Comparison of ENCODE assay signal across 16 cellular contexts in the genomic region with DNA sequence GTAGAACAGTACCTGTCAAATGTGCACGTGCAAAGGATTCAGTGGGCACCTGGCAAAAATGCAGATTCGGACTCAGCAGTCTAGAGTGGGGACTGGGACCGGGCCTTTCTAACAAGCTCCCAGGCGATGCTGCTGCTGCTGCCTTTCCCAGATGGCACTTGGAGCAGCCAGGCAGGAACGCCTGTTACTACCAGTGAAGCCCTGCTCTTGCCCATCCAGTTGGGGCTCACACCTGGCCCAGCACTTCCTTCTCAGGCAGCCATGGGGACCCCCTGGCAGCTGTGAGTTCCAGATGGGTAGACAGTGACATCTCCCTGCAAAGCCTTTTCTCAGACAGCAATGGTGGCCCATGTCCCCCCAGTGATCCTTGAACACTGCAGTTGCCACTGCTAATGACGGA. TPM values are rescaled to one million over a fixed set of nuclear protein-coding genes. Genes with fewer than 3 reads are reported as not detected.
DNase-seq lines count a peak whose midpoint lies in the region; ATAC-seq and TF ChIP-seq lines count a peak whose summit lies in the region.
"Had no signal": no experiment of that assay in that cellular context is flagged by ENCODE, and none has a peak within 500 bp of the region (broad histone marks: within the 10 kb centered on the region; RNA-seq: fewer than 3 reads in every experiment).

No MANE protein-coding gene starts in this region.

- no peak for DNase-seq in activated CD8-positive, alpha-beta memory T cell treated with anti-CD3 and anti-CD28 coated beads, Interleukin-2, amount 10 ng/mL, durations not matched to agents 7 days and 5 days
- no peak for DNase-seq in activated CD8-positive, alpha-beta memory T cell treated with anti-CD3 and anti-CD28 coated beads for 24 hours
- no peak for DNase-seq in NT2/D1 (ENCODE audit: low read depth, low spot score)
- DNase-seq in activated naive CD8-positive, alpha-beta T cell treated with anti-CD3 and anti-CD28 coated beads, Interleukin-2, amount 10 ng/mL, durations not matched to agents 7 days and 5 days, result no peak
- peak; percentile 73 for DNase-seq in spleen
- DNase-seq in GOT3 (lab: John Stamatoyannopoulos, UW), result no peak
- DNase-seq in erythroblast (lab: John Stamatoyannopoulos, UW), result no peak
- DNase-seq: activated CD4-positive, CD25-positive, alpha-beta regulatory T cell; activated T-cell treated with anti-CD3 and anti-CD28 coated beads, Interleukin-2, amount 50 U/mL, for 1 hour; body of pancreas; NCI-H2107; NCI-H69 had no signal

- POLR2A ChIA-PET in activated naive CD8-positive, alpha-beta T cell treated with anti-CD3 and anti-CD28 coated beads, Interleukin-2, amount 10 ng/mL, durations not matched to agents 7 days and 5 days (lab: Charles Lee), result interaction anchor here (0.7 to 16.5 kb wide), 12 partner anchors 20 to 226 kb away, joined by 3 to 275 read pairs (median 8); partner anchors contain the start of gene KDM8

- H3K4me3 Mint-ChIP-seq in activated CD8-positive, alpha-beta memory T cell treated with anti-CD3 and anti-CD28 coated beads, Interleukin-2, amount 10 ng/mL, durations not matched to agents 7 days and 5 days, result no peak overlapping the region
- H3K4me3 Mint-ChIP-seq in activated naive CD8-positive, alpha-beta T cell treated with anti-CD3 and anti-CD28 coated beads, Interleukin-2, amount 10 ng/mL, durations not matched to agents 7 days and 5 days, result peak overlapping the region; percentile 76

- no peak for TF ChIP-seq POLR2A in spleen (IDR thresholded peaks at IDR 0.05)
- TF ChIP-seq POLR2A in erythroblast (IDR thresholded peaks at IDR 0.05; ENCODE audit: low read length), result no peak

- peaks cover 90% of the 10 kb centered on the region for H3K4me1 Mint-ChIP-seq in activated CD8-positive, alpha-beta memory T cell treated with anti-CD3 and anti-CD28 coated beads, Interleukin-2, amount 10 ng/mL, durations not matched to agents 7 days and 5 days
- peaks cover 81% of the 10 kb centered on the region for H3K4me1 Mint-ChIP-seq in activated naive CD8-positive, alpha-beta T cell treated with anti-CD3 and anti-CD28 coated beads, Interleukin-2, amount 10 ng/mL, durations not matched to agents 7 days and 5 days

- no peaks in the 10 kb centered on the region for H3K27me3 ChIP-seq in NT2/D1 (ENCODE audit: insufficient read depth, insufficient read length)
- no peaks in the 10 kb centered on the region for H3K27me3 ChIP-seq in spleen (replicated peaks in 1 of 7)
- H3K27me3 ChIP-seq: body of pancreas, dorsolateral prefrontal cortex, heart left ventricle had no signal

- peak overlapping the region; percentile 18 for H3K9ac ChIP-seq in NT2/D1 (ENCODE audit: insufficient read length, low read depth)

- no peaks in the 10 kb centered on the region for H3K9me3 Mint-ChIP-seq in activated CD8-positive, alpha-beta memory T cell treated with anti-CD3 and anti-CD28 coated beads, Interleukin-2, amount 10 ng/mL, durations not matched to agents 7 days and 5 days (ENCODE audit: low read depth)
- H3K9me3 Mint-ChIP-seq in activated naive CD8-positive, alpha-beta T cell treated with anti-CD3 and anti-CD28 coated beads, Interleukin-2, amount 10 ng/mL, durations not matched to agents 7 days and 5 days, result no peaks in the 10 kb centered on the region

- H3K27ac Mint-ChIP-seq in activated CD8-positive, alpha-beta memory T cell treated with anti-CD3 and anti-CD28 coated beads, Interleukin-2, amount 10 ng/mL, durations not matched to agents 7 days and 5 days, result peak overlapping the region; percentile 94
- peak overlapping the region; percentile 100 for H3K27ac Mint-ChIP-seq in activated naive CD8-positive, alpha-beta T cell treated with anti-CD3 and anti-CD28 coated beads, Interleukin-2, amount 10 ng/mL, durations not matched to agents 7 days and 5 days

- H3K4me1 ChIP-seq in NT2/D1 (ENCODE audit: insufficient read depth, insufficient read length) (peaks cover 11% of the 10 kb centered on the region), spleen (peaks cover 76 to 100% (median 99%) of the 10 kb centered on the region in 6 donors)

- peak overlapping the region in 6 of 8 donors; percentile 60 to 94 (median 90) for H3K27ac ChIP-seq in spleen
- H3K27ac ChIP-seq: body of pancreas had no signal

- no peaks in the 10 kb centered on the region for H3K27me3 Mint-ChIP-seq in activated CD8-positive, alpha-beta memory T cell treated with anti-CD3 and anti-CD28 coated beads, Interleukin-2, amount 10 ng/mL, durations not matched to agents 7 days and 5 days
- H3K27me3 Mint-ChIP-seq in activated naive CD8-positive, alpha-beta T cell treated with anti-CD3 and anti-CD28 coated beads, Interleukin-2, amount 10 ng/mL, durations not matched to agents 7 days and 5 days, result no peaks in the 10 kb centered on the region

- intact Hi-C loops in spleen (cut with DNase I; ENCODE audit: low total_unique reads), result loop anchor here (2.0 to 10.0 kb wide), 3 partner anchors 59 to 221 kb away; no protein-coding TSS in a partner anchor

- ATAC-seq in activated CD8-positive, alpha-beta memory T cell treated with anti-CD3 and anti-CD28 coated beads, Interleukin-2, amount 10 ng/mL, durations not matched to agents 7 days and 5 days, result no peak
- ATAC-seq in activated naive CD8-positive, alpha-beta T cell treated with anti-CD3 and anti-CD28 coated beads, Interleukin-2, amount 10 ng/mL, durations not matched to agents 7 days and 5 days (ENCODE audit: low read depth), result no peak
- ATAC-seq in GM18907 (IDR thresholded peaks at IDR 0.05; ENCODE audit: unreplicated experiment), result no peak
- ATAC-seq: body of pancreas, heart left ventricle, Panc1 had no signal

- CTCF ChIA-PET in activated CD8-positive, alpha-beta memory T cell treated with anti-CD3 and anti-CD28 coated beads, Interleukin-2, amount 10 ng/mL, durations not matched to agents 7 days and 5 days (lab: Charles Lee), result interaction anchor here (0.7 to 8.1 kb wide), 27 partner anchors 9 to 225 kb away, joined by 3 to 116 read pairs (median 9); partner anchors contain the start of gene KDM8

- WGBS in spleen, 5 donors, result 90 to 96% (median 92%) methylated on average over 6 of the region's 6 CpGs

- H3K36me3 ChIP-seq in NT2/D1 (ENCODE audit: insufficient read depth, insufficient read length, low read length), result peaks cover 54% of the 10 kb centered on the region
- H3K36me3 ChIP-seq in spleen, result peaks cover 0 to 47% (median 10%) of the 10 kb centered on the region in 6 donors

- no peak for TF ChIP-seq CTCF in spleen (IDR thresholded peaks at IDR 0.05 in 8 of 11, conservative IDR thresholded peaks at IDR 0.05 in 3 of 11)

- H3K9me3 ChIP-seq in NT2/D1 (ENCODE audit: insufficient read depth, low read length) (no peaks in the 10 kb centered on the region), spleen (no peaks in the 10 kb centered on the region)
- H3K9me3 ChIP-seq: body of pancreas, heart left ventricle had no signal

- peaks cover 28% of the 10 kb centered on the region for H3K36me3 Mint-ChIP-seq in activated CD8-positive, alpha-beta memory T cell treated with anti-CD3 and anti-CD28 coated beads, Interleukin-2, amount 10 ng/mL, durations not matched to agents 7 days and 5 days
- peaks cover 19% of the 10 kb centered on the region for H3K36me3 Mint-ChIP-seq in activated naive CD8-positive, alpha-beta T cell treated with anti-CD3 and anti-CD28 coated beads, Interleukin-2, amount 10 ng/mL, durations not matched to agents 7 days and 5 days

- H3K4me3 ChIP-seq in NT2/D1 (ENCODE audit: insufficient read length, low read depth), result no peak overlapping the region
- no peak overlapping the region for H3K4me3 ChIP-seq in spleen
- H3K4me3 ChIP-seq: body of pancreas, dorsolateral prefrontal cortex, heart left ventricle had no signal

RNA-seq across cellular contexts. Expression of gene KDM8, which starts 30.4 kb away (rescaled TPM):
- 10 to 100 TPM; 14.8 to 18.2 TPM for total RNA-seq in activated CD8-positive, alpha-beta memory T cell treated with anti-CD3 and anti-CD28 coated beads, Interleukin-2, amount 10 ng/mL, durations not matched to agents 7 days and 5 days
- total RNA-seq in activated naive CD8-positive, alpha-beta T cell treated with anti-CD3 and anti-CD28 coated beads, Interleukin-2, amount 10 ng/mL, durations not matched to agents 7 days and 5 days, result 10 to 100 TPM; 20.1 to 21.8 TPM
- total RNA-seq in spleen, result 10 to 100 TPM in 3 of 7 donors, 1 to 10 TPM in 4; 8.3 to 14.7 (median 9.8) TPM
- 10 to 100 TPM in 1 of 3 donors, 1 to 10 TPM in 2; 5.2 to 10.6 (median 7.4) TPM for polyA plus RNA-seq in spleen

RNA-seq across cellular contexts. Expression of gene NSMCE1, which starts 34.8 kb away (rescaled TPM):
- total RNA-seq in activated CD8-positive, alpha-beta memory T cell treated with anti-CD3 and anti-CD28 coated beads, Interleukin-2, amount 10 ng/mL, durations not matched to agents 7 days and 5 days, result 10 to 100 TPM; 75.9 to 94.0 TPM
- 10 to 100 TPM; 69.0 to 75.6 TPM for total RNA-seq in activated naive CD8-positive, alpha-beta T cell treated with anti-CD3 and anti-CD28 coated beads, Interleukin-2, amount 10 ng/mL, durations not matched to agents 7 days and 5 days
- 10 to 100 TPM; 18.4 to 41.4 (median 31.7) TPM for total RNA-seq in spleen
- polyA plus RNA-seq in spleen, result 10 to 100 TPM; 37.9 to 79.0 (median 41.4) TPM
